In the genomic region with DNA sequence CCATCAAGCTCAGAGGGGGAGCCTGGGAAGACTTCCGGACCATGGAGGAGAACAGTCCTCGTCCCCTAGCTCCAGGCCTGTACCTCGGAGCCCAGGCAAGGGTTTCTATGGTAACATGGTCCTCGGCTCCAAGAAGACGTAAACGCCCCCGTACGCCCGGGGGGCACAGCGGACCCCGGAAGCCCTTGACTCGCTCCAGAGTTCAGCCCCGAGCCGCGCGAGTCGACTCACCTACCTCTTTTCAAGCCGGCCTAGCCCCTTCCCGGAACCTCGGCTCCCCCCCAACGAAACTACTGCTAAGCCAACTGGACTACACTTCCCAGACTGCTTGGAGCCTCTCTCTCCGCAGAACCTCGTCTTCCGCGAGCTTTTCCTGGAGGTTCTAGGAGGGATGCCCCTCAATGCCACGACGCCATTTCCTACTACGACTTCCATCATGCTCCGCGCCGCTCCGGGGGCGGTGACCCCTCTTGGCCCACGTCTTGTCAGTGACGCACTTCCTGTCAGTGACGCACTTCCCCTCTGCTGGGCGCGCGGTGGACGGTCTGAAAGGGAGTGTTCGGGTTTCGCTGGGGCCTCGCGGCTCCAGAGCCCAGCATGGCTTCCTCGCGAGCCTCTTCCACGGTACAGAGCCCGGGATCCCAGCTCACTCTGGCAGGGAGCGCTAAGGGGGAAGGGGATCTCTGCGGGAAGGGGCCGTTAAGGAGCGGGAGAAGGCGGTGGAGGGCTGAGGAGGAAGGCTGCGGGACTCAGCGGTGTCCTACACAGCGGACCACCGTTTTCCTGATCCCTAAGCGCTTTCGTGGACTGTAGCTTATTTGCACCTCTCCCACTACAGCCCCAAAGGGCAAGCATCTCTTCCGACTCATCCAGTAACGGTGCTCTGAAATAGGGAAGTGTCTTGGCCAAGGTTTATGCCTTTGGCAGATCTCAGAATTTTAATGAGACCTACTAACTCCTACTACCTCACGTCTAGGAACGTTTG, we compare ENCODE assay signal across 8 cellular contexts. TPM values are rescaled to one million over a fixed set of nuclear protein-coding genes. Genes with fewer than 3 reads are reported as not detected.
DNase-seq lines count a peak whose midpoint lies in the region; ATAC-seq, FAIRE-seq and TF ChIP-seq lines count a peak whose summit lies in the region.

TSS of gene CDC26 (minus strand) at position 426 of the 985 bp plus-strand sequence. CDS start 3,065 bp downstream, outside the sequence.
TSS of gene PRPF4 (plus strand) at position 512 of the 985 bp plus-strand sequence. CDS start at position 598, 86 bp downstream.

- no peak within 1 kb of the TSS for H3K27ac Mint-ChIP-seq in brain

- no peaks in the 10 kb centered on the region for H3K27me3 Mint-ChIP-seq in brain

- H3K27me3 ChIP-seq in iPS DF 6.9 (ENCODE audit: control insufficient read depth, insufficient read depth, low read length): no peaks in the 10 kb centered on the region

- H3K4me3 Mint-ChIP-seq in brain: no peak within 1 kb of the TSS

- no peaks in the 10 kb centered on the region for H3K4me1 ChIP-seq in iPS DF 6.9 (ENCODE audit: control insufficient read depth, insufficient read depth, low read length)

- no CpG with 5 or more reads among the region's 63 CpGs for WGBS in iPS DF 6.9 (ENCODE audit: insufficient coverage, insufficient read length)

- no peaks in the 10 kb centered on the region for H3K9me3 ChIP-seq in iPS DF 6.9 (ENCODE audit: control insufficient read depth, insufficient read depth, low read length)

- FAIRE-seq in A204.1 (lab: Jason Lieb, UNC) (peak; percentile 96), TTC549 (lab: Jason Lieb, UNC) (peak; percentile 88)

- TF ChIP-seq CTCF in brain (conservative IDR thresholded peaks at IDR 0.05): no peak

- peak; percentile 91 for ATAC-seq in GM18858 (IDR thresholded peaks at IDR 0.05; ENCODE audit: unreplicated experiment)
- ATAC-seq in HG03066 (IDR thresholded peaks at IDR 0.05; ENCODE audit: low read depth, unreplicated experiment): peak; percentile 99

- H3K4me3 ChIP-seq in iPS DF 6.9 (ENCODE audit: low read length) (peak within 1 kb of the TSS; percentile 89), skeletal muscle cell (ENCODE audit: low read depth, low read length) (peak within 1 kb of the TSS; percentile 62)

- no peak within 1 kb of the TSS for H3K27ac ChIP-seq in iPS DF 6.9 (ENCODE audit: low read length)

- no peaks in the 10 kb centered on the region for H3K9me3 Mint-ChIP-seq in brain

- DNase-seq in NCI-H2107 treated with DMSO at 0.1 percent for 48 hours (lab: John Stamatoyannopoulos, UW; ENCODE audit: unreplicated experiment): peak; percentile 96
- DNase-seq in iPS DF 6.9 (ENCODE audit: low read depth, low spot score): peak; percentile 98
- DNase-seq in skeletal muscle cell (ENCODE audit: low read depth): peak; percentile 97

- H3K4me1 Mint-ChIP-seq in brain: peaks cover 18% of the 10 kb centered on the region

- peaks cover 5% of the 10 kb centered on the region; the same call in 1 of the 2 replicates for H3K36me3 ChIP-seq in iPS DF 6.9 (ENCODE audit: control insufficient read depth, insufficient read depth, low read length)

- peaks cover 45% of the 10 kb centered on the region for H3K36me3 Mint-ChIP-seq in brain

RNA-seq across cellular contexts. Expression of gene CDC26, which starts in this region (rescaled TPM):
- 34.8 TPM for polyA plus RNA-seq in brain (ENCODE audit: insufficient read depth, low read depth, low replicate concordance)

RNA-seq across cellular contexts. Expression of gene PRPF4, which starts in this region (rescaled TPM):
- 52.2 TPM for polyA plus RNA-seq in brain (ENCODE audit: insufficient read depth, low read depth, low replicate concordance)
